In genomic region chr19:17469092-17469370, GRCh38 we compare ENCODE assay signal across 8 cellular contexts. TPM values are rescaled to one million over a fixed set of nuclear protein-coding genes. Genes with fewer than 3 reads are reported as not detected.
DNase-seq lines count a peak whose midpoint lies in the region; ATAC-seq and TF ChIP-seq lines count a peak whose summit lies in the region.

No MANE protein-coding gene starts in this region.

- TF ChIP-seq POLR2A in gastrocnemius medialis (IDR thresholded peaks at IDR 0.05) = no peak

- in situ Hi-C loops in gastrocnemius medialis (cut with MboI; ENCODE audit: low sequenced_read_pairs in 4 of 4) = loop anchor here in 2 of 4 donors (10.0 kb wide), 2 partner anchors 74 to 124 kb away; partner anchors contain the start of gene CCDC194 (in 1 of the 2)

- H3K36me3 ChIP-seq in gastrocnemius medialis = no peaks in the 10 kb centered on the region

- no peak overlapping the region for H2BK15ac ChIP-seq in H9 (ENCODE audit: low read depth, low read length)

- no peak overlapping the region for H2BK120ac ChIP-seq in H9 (ENCODE audit: low read depth, low read length, poor library complexity, severe bottlenecking)

- H3K4me1 ChIP-seq in H9 (ENCODE audit: insufficient read depth, low read length) (no peaks in the 10 kb centered on the region), foreskin keratinocyte (no peaks in the 10 kb centered on the region), gastrocnemius medialis (peaks cover 13 to 37% of the 10 kb centered on the region in 2 donors)

- H3K4me2 ChIP-seq in H9 (ENCODE audit: insufficient read depth, insufficient read length, low read length) = peak overlapping the region; percentile 75

- ATAC-seq in T-helper 17 cell (no peak), foreskin keratinocyte (peak; percentile 3), gastrocnemius medialis (peak; percentile 6 to 24), HG02623 (IDR thresholded peaks at IDR 0.05; ENCODE audit: unreplicated experiment) (no peak), GM18517 (IDR thresholded peaks at IDR 0.05; ENCODE audit: unreplicated experiment) (no peak), GM18873 (IDR thresholded peaks at IDR 0.05; ENCODE audit: low FRiP score, unreplicated experiment) (no peak)

- H3K79me2 ChIP-seq in H9 (ENCODE audit: insufficient read depth, low read length) = no peaks in the 10 kb centered on the region

- H3K27ac Mint-ChIP-seq in H9 (peak overlapping the region; percentile 96 to 99 (median 97); a peak in 4 of 7 replicates), T-helper 17 cell (peak overlapping the region; percentile 87)

- peak overlapping the region; percentile 87 to 95 for H3K4me3 Mint-ChIP-seq in H9
- H3K4me3 Mint-ChIP-seq in T-helper 17 cell = peak overlapping the region; percentile 100

- H3K79me1 ChIP-seq in H9 (ENCODE audit: insufficient read depth, low read depth, low read length, poor library complexity, severe bottlenecking) = no peaks in the 10 kb centered on the region

- no peak overlapping the region for H3K23ac ChIP-seq in H9 (ENCODE audit: insufficient read length, low read depth, low read length)

- H3K27me3 ChIP-seq in H9 (ENCODE audit: insufficient read depth, low read length) = peaks cover 5% of the 10 kb centered on the region; the same call in 1 of the 2 replicates
- no peaks in the 10 kb centered on the region for H3K27me3 ChIP-seq in foreskin keratinocyte
- no peaks in the 10 kb centered on the region for H3K27me3 ChIP-seq in gastrocnemius medialis

- intact Hi-C loops in gastrocnemius medialis (cut with DNase I; ENCODE audit: low total_unique reads) = loop anchor here (1.0 to 5.0 kb wide), 4 partner anchors 47 to 164 kb away; partner anchors contain the start of genes DDA1, MRPL34 and MVB12A

- H4K20me1 ChIP-seq in H9 (ENCODE audit: control insufficient read depth, insufficient read depth, insufficient read length) = no peaks in the 10 kb centered on the region

- H3K23me2 ChIP-seq in H9 (ENCODE audit: insufficient read length, low read depth, low read length, poor library complexity, severe bottlenecking) = peaks cover 17% of the 10 kb centered on the region

- H4K8ac ChIP-seq in H9 (replicated peaks; ENCODE audit: insufficient read length, low read depth, low read length) = no peak overlapping the region

- H4K91ac ChIP-seq in H9 (ENCODE audit: insufficient read length, low read depth, low read length) = no peak overlapping the region

- TF ChIP-seq CTCF in H9 (conservative IDR thresholded peaks at IDR 0.05) (no peak), foreskin keratinocyte (conservative IDR thresholded peaks at IDR 0.05) (no peak), gastrocnemius medialis (IDR thresholded peaks at IDR 0.05 in 4 of 5, conservative IDR thresholded peaks at IDR 0.05 in 1 of 5) (no peak)

- no peak overlapping the region for H4K5ac ChIP-seq in H9 (ENCODE audit: insufficient read length, low read depth, low read length)

- H2BK5ac ChIP-seq in H9 (ENCODE audit: insufficient read length, low read length) = no peak overlapping the region

- WGBS in H9 (ENCODE audit: extremely low coverage, insufficient read length, low lambda C conversion rate) = no CpG with 5 or more reads among the region's 11 CpGs

- no peak overlapping the region for H2BK20ac ChIP-seq in H9 (ENCODE audit: low read depth, low read length, poor library complexity, severe bottlenecking)

- no peak overlapping the region for H3K9ac ChIP-seq in H9 (ENCODE audit: extremely low read depth, insufficient read length, low read length)

- H2BK12ac ChIP-seq in H9 (ENCODE audit: insufficient read length, low read depth, low read length) = no peak overlapping the region

- H3K56ac ChIP-seq in H9 (ENCODE audit: insufficient read length, low read depth, low read length) = no peak overlapping the region

- peak overlapping the region; percentile 74 to 91 (median 80) for H3K4me3 ChIP-seq in gastrocnemius medialis

- no peaks in the 10 kb centered on the region; a peak in 1 of 7 replicates for H3K36me3 Mint-ChIP-seq in H9 (ENCODE audit: insufficient read depth in 1 of 3, low read depth in 3 of 3)
- peaks cover 3% of the 10 kb centered on the region for H3K36me3 Mint-ChIP-seq in T-helper 17 cell (ENCODE audit: low read depth)

- H2AFZ ChIP-seq in H9 (ENCODE audit: low read length) = no peak overlapping the region

- H3K18ac ChIP-seq in H9 (ENCODE audit: insufficient read length, low read depth, low read length) = no peak overlapping the region

- H3K27ac ChIP-seq in H9 (ENCODE audit: insufficient read length, low read depth, low read length) = no peak overlapping the region
- H3K27ac ChIP-seq in foreskin keratinocyte = peak overlapping the region; percentile 98
- H3K27ac ChIP-seq in gastrocnemius medialis = peak overlapping the region; percentile 92 to 100 (median 96)

- H3K4ac ChIP-seq in H9 (ENCODE audit: low read depth, low read length) = no peak overlapping the region

- no peak overlapping the region for H3T11ph ChIP-seq in H9 (ENCODE audit: low read length)

- peaks cover 19 to 28% of the 10 kb centered on the region in 2 experiments for H3K4me1 Mint-ChIP-seq in H9
- peaks cover 24% of the 10 kb centered on the region for H3K4me1 Mint-ChIP-seq in T-helper 17 cell

- no peaks in the 10 kb centered on the region for H3K9me3 ChIP-seq in H9 (ENCODE audit: control insufficient read depth, low read depth, low read length)
- no peaks in the 10 kb centered on the region for H3K9me3 ChIP-seq in T-helper 17 cell (ENCODE audit: control insufficient read depth, low read length, poor library complexity, severe bottlenecking)
- no peaks in the 10 kb centered on the region for H3K9me3 ChIP-seq in gastrocnemius medialis

- no peaks in the 10 kb centered on the region; a peak in 2 of 5 replicates for H3K9me3 Mint-ChIP-seq in H9

- DNase-seq in H9 (no peak), T-helper 17 cell (no peak), foreskin keratinocyte (no peak), gastrocnemius medialis (no peak)
- DNase-seq in stimulated activated CD4-positive, alpha-beta T cell treated with anti-CD3 and anti-CD28 coated beads, Interleukin-4, amount 100 ng/mL, for 1 hour = no peak

- H3K27me3 Mint-ChIP-seq in H9 (ENCODE audit: low read depth) (peaks cover 42% of the 10 kb centered on the region), T-helper 17 cell (no peaks in the 10 kb centered on the region)

- no peak overlapping the region for H3K14ac ChIP-seq in H9 (ENCODE audit: insufficient read depth, low read length)

- no peak overlapping the region for H2AK5ac ChIP-seq in H9 (ENCODE audit: insufficient read length, low read length)

RNA-seq across cellular contexts. Expression of gene SLC27A1, which starts 1.3 kb away (rescaled TPM):
- 6.3 and 6.4 TPM in 2 replicates for total RNA-seq in H9 (2021)
- 1 to 10 TPM; 5.8 to 7.1 TPM for total RNA-seq in T-helper 17 cell
- 8.3 and 10.5 TPM in 2 replicates for total RNA-seq in foreskin keratinocyte
- polyA plus RNA-seq in foreskin keratinocyte = 7.2 and 9.3 TPM in 2 replicates
- total RNA-seq in gastrocnemius medialis = 10 to 100 TPM; 20.7 to 53.8 (median 43.7) TPM

RNA-seq across cellular contexts. Expression of gene NXNL1, which starts 8.3 kb away (rescaled TPM):
- total RNA-seq in H9 (2021) = not detected in 2 replicates
- total RNA-seq in T-helper 17 cell = not detected
- total RNA-seq in foreskin keratinocyte = not detected in 2 replicates
- polyA plus RNA-seq in foreskin keratinocyte = not detected in 2 replicates
- not detected for total RNA-seq in gastrocnemius medialis

RNA-seq across cellular contexts. Expression of gene TMEM221, which starts 20.6 kb away (rescaled TPM):
- total RNA-seq in H9 (2021) (1.4 TPM in 2 replicates), T-helper 17 cell (not detected), foreskin keratinocyte (0.11 and 0.17 TPM in 2 replicates), gastrocnemius medialis (not detected)
- 0.24 and 0.36 TPM in 2 replicates for polyA plus RNA-seq in foreskin keratinocyte

RNA-seq across cellular contexts. Expression of gene PGLS, which starts 42.4 kb away (rescaled TPM):
- total RNA-seq in H9 (2021) (73.1 and 76.0 TPM in 2 replicates), T-helper 17 cell (10 to 100 TPM; 48.6 to 53.7 TPM), foreskin keratinocyte (79.4 and 80.9 TPM in 2 replicates), gastrocnemius medialis (10 to 100 TPM; 22.1 to 25.1 (median 23.4) TPM)
- polyA plus RNA-seq in foreskin keratinocyte = 128 and 132 TPM in 2 replicates

RNA-seq across cellular contexts. Expression of gene MVB12A, which starts 49.2 kb away (rescaled TPM):
- total RNA-seq in H9 (2021) (49.7 and 50.4 TPM in 2 replicates), T-helper 17 cell (10 to 100 TPM; 17.9 to 20.3 TPM), foreskin keratinocyte (49.1 and 62.6 TPM in 2 replicates), gastrocnemius medialis (10 to 100 TPM; 35.8 to 62.7 (median 52.3) TPM)
- polyA plus RNA-seq in foreskin keratinocyte = 78.8 and 91.2 TPM in 2 replicates

Comparison
In these comparisons a context has a peak if more than half of its experiments do, and no peak if none do; other contexts are left out.
1. ATAC-seq: peak in foreskin keratinocyte (single experiment) and gastrocnemius medialis (2 of 2); none in T-helper 17 cell (single experiment), HG02623 (single experiment), GM18517 (single experiment) and GM18873 (single experiment).